ENCODE assay signal across 2 cellular contexts in the genomic region with DNA sequence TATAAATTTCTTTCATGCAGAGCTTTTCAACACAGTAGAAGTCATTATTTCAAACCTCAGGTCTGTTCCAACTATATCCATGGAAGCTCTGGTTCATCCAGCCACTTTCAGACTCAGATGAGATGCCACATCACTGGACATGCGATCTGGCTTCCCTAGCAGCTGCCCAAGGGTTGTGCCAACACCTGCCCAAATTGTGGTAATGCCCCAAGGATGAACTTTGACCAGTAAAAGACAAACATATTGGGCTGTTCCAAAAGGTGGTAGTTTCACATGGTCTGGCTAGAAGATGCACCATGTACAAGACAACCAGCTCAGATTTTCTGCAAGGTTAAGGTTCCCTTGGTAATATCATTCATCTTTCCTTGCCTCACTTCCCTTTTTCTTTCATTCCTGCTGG.
A peak's percentile ranks its signal among the peaks of the same experiment; 100 is the strongest.
TF ChIP-seq lines count a peak whose summit lies in the region.

No MANE protein-coding gene starts in this region.

TF ChIP-seq in liver, 16 proteins besides CTCF, POLR2A, EP300 and RAD21 (continued from another document):
- TF ChIP-seq, protein P1, sequence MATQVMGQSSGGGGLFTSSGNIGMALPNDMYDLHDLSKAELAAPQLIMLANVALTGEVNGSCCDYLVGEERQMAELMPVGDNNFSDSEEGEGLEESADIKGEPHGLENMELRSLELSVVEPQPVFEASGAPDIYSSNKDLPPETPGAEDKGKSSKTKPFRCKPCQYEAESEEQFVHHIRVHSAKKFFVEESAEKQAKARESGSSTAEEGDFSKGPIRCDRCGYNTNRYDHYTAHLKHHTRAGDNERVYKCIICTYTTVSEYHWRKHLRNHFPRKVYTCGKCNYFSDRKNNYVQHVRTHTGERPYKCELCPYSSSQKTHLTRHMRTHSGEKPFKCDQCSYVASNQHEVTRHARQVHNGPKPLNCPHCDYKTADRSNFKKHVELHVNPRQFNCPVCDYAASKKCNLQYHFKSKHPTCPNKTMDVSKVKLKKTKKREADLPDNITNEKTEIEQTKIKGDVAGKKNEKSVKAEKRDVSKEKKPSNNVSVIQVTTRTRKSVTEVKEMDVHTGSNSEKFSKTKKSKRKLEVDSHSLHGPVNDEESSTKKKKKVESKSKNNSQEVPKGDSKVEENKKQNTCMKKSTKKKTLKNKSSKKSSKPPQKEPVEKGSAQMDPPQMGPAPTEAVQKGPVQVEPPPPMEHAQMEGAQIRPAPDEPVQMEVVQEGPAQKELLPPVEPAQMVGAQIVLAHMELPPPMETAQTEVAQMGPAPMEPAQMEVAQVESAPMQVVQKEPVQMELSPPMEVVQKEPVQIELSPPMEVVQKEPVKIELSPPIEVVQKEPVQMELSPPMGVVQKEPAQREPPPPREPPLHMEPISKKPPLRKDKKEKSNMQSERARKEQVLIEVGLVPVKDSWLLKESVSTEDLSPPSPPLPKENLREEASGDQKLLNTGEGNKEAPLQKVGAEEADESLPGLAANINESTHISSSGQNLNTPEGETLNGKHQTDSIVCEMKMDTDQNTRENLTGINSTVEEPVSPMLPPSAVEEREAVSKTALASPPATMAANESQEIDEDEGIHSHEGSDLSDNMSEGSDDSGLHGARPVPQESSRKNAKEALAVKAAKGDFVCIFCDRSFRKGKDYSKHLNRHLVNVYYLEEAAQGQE (IDR thresholded peaks at IDR 0.05): no peak
- peak; percentile 11 for TF ChIP-seq FOXA2 (IDR thresholded peaks at IDR 0.05)
- TF ChIP-seq ZBTB33 (IDR thresholded peaks at IDR 0.05): no peak
- TF ChIP-seq EGR1 (IDR thresholded peaks at IDR 0.05; ENCODE audit: low read depth in 2 of 2): no peak
- no peak for TF ChIP-seq GABPA (IDR thresholded peaks at IDR 0.05 in 1 of 2, conservative IDR thresholded peaks at IDR 0.05 in 1 of 2)
- TF ChIP-seq TAF1 (conservative IDR thresholded peaks at IDR 0.05): no peak
- no peak for TF ChIP-seq FOXA1 (IDR thresholded peaks at IDR 0.05)

TF ChIP-seq in HepG2, 621 proteins besides CTCF, POLR2A, EP300 and RAD21 (continued from another document):
- TF ChIP-seq ZBTB7B (CRISPR knock-in tag; IDR thresholded peaks at IDR 0.05) (no peak), ZSCAN20 (CRISPR knock-in tag; IDR thresholded peaks at IDR 0.05; ENCODE audit: borderline replicate concordance) (no peak), ZNF460 (CRISPR knock-in tag; IDR thresholded peaks at IDR 0.05; ENCODE audit: borderline replicate concordance) (no peak), ZMYM2 (CRISPR knock-in tag; IDR thresholded peaks at IDR 0.05) (no peak), TBP (CRISPR knock-in tag; IDR thresholded peaks at IDR 0.05) (no peak)
- TF ChIP-seq, protein P2, sequence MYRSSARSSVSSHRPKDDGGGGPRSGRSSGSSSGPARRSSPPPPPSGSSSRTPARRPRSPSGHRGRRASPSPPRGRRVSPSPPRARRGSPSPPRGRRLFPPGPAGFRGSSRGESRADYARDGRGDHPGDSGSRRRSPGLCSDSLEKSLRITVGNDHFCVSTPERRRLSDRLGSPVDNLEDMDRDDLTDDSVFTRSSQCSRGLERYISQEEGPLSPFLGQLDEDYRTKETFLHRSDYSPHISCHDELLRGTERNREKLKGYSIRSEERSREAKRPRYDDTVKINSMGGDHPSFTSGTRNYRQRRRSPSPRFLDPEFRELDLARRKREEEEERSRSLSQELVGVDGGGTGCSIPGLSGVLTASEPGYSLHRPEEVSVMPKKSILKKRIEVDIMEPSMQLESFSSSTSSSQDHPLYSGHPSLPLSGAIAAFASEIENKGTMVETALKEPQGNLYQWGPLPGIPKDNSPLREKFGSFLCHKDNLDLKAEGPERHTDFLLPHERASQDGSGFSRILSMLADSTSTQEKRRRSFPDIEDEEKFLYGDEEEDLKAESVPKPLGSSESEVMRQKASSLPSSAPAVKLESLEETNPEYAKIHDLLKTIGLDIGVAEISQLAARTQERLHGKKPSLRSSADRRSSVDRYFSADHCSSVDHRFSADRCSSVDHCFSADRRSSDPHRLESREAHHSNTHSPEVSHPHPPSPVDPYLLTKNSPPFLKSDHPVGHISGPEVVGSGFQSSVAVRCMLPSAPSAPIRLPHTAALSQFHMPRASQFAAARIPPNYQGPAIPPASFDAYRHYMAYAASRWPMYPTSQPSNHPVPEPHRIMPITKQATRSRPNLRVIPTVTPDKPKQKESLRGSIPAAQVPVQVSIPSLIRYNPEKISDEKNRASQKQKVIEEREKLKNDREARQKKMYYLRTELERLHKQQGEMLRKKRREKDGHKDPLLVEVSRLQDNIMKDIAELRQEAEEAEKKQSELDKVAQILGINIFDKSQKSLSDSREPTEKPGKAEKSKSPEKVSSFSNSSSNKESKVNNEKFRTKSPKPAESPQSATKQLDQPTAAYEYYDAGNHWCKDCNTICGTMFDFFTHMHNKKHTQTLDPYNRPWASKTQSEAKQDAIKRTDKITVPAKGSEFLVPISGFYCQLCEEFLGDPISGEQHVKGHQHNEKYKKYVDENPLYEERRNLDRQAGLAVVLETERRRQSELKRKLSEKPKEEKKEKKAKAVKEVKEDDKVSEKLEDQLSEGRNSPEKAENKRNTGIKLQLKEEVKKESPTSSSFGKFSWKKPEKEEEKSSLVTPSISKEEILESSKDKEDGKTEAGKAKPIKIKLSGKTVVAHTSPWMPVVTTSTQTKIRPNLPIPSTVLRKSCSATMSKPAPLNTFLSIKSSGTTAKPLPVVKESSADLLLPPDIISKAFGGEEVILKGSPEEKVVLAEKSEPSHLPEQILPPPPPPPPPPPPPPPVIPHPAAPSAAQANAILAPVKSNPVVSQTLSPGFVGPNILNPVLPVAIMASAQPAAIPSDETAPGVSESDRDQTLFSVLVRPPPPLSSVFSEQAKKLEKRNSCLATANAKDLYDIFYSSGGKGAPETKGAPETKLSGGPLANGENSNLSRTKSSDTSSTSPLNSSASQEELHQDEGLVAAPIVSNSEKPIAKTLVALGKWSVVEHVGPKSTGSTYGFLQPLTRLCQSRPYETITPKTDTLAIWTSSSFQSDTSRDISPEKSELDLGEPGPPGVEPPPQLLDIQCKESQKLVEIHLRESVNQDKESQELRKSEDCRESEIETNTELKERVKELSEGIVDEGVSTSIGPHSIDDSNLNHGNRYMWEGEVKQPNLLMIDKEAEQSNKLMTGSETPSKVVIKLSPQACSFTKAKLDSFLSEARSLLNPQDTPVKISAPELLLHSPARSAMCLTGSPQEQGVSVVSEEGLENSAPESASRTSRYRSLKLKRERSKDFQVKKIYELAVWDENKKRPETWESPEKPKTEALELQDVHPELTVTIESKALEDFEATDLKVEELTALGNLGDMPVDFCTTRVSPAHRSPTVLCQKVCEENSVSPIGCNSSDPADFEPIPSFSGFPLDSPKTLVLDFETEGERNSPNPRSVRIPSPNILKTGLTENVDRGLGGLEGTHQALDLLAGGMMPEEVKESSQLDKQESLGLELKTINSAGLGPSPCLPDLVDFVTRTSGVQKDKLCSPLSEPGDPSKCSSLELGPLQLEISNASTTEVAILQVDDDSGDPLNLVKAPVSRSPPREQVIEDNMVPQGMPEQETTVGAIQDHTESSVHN (CRISPR knock-in tag; IDR thresholded peaks at IDR 0.05): no peak
